In the genomic region with DNA sequence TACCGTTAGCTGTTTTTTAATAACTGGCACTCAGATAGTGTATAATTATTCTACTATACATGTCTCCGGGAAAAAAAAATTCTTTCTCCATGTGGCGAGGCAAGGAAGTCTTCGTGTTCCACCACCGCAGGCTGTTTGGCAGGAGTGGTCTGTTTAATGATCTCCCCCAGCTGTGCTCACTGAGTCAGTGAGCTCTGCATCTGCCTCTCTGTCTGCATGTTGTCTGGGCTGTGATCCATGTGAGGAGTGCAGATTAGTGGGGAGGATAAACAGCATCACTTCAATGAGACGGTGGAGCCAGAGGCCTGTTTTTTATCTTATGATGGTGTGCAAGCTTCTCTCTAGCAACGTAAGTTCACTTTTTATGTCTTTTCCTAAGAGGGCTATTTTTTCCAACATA, we compare ENCODE assay signal across 8 cellular contexts.
DNase-seq lines count a peak whose midpoint lies in the region; ATAC-seq and TF ChIP-seq lines count a peak whose summit lies in the region.

No MANE protein-coding gene starts in this region.

- TF ChIP-seq CTCF in adrenal gland (IDR thresholded peaks at IDR 0.05), result no peak
- TF ChIP-seq CTCF in right atrium auricular region (IDR thresholded peaks at IDR 0.05), result no peak

- H3K27me3 ChIP-seq in adrenal gland (no peaks in the 10 kb centered on the region), right atrium auricular region (no peaks in the 10 kb centered on the region)

- H3K27ac ChIP-seq in adrenal gland, result peak overlapping the region in 1 of 5 donors; percentile 55
- H3K27ac ChIP-seq in right atrium auricular region, result peak overlapping the region; percentile 39 to 58

- H3K4me3 ChIP-seq in adrenal gland (no peak overlapping the region), right atrium auricular region (no peak overlapping the region)

- peak; percentile 89 for ATAC-seq in sciatic nerve
- ATAC-seq in stimulated activated naive CD8-positive, alpha-beta T cell treated with anti-CD3 and anti-CD28 coated beads, Interleukin-15, Interleukin-2, amounts not matched to agents 100 U/mL and 50 U/mL, for 24 hours, result no peak
- no peak for ATAC-seq in GM18505 (IDR thresholded peaks at IDR 0.05; ENCODE audit: unreplicated experiment)

- DNase-seq in GM04504 (ENCODE audit: low read depth), result peak; percentile 98
- DNase-seq in adrenal gland, result peak; percentile 21 to 84 (median 40)
- DNase-seq in right atrium auricular region (ENCODE audit: low spot score), result peak; percentile 79
- DNase-seq in sciatic nerve (ENCODE audit: low spot score), result peak; percentile 67
- no peak for DNase-seq in UCSD-AML1 (lab: John Stamatoyannopoulos, UW; ENCODE audit: unreplicated experiment)
- no peak for DNase-seq in stimulated activated naive CD8-positive, alpha-beta T cell treated with anti-CD3 and anti-CD28 coated beads, Interleukin-15, Interleukin-2, amounts not matched to agents 100 U/mL and 50 U/mL, for 24 hours
- no peak for DNase-seq in activated gamma-delta T cell treated with Interleukin-2 at 50 U/mL for 16 hours

- no peaks in the 10 kb centered on the region for H3K9me3 ChIP-seq in adrenal gland (replicated peaks in 1 of 3)
- H3K9me3 ChIP-seq in right atrium auricular region, result no peaks in the 10 kb centered on the region

- WGBS in adrenal gland, 4 donors, result 75 to 85% (median 79%) methylated on average over 7 of the region's 7 CpGs

- TF ChIP-seq POLR2A in adrenal gland (IDR thresholded peaks at IDR 0.05) (no peak), GM18505 (IDR thresholded peaks at IDR 0.05; ENCODE audit: borderline replicate concordance, extremely low read depth, insufficient read depth, insufficient read length) (no peak)

- intact Hi-C loops in adrenal gland (cut with DNase I), result no loop called here
- intact Hi-C loops in sciatic nerve (cut with DNase I), result no loop called here

- H3K4me1 ChIP-seq in adrenal gland (replicated peaks in 1 of 2), result peaks cover 0 to 20% of the 10 kb centered on the region in 2 donors
- H3K4me1 ChIP-seq in right atrium auricular region, result peaks cover 0 to 42% of the 10 kb centered on the region in 2 donors

- no peaks in the 10 kb centered on the region for H3K36me3 ChIP-seq in adrenal gland (replicated peaks in 1 of 2)
- peaks cover 10% of the 10 kb centered on the region for H3K36me3 ChIP-seq in right atrium auricular region

Comparison
In these comparisons a context has a peak if more than half of its experiments do, and no peak if none do; other contexts are left out.
1. DNase-seq: peak in GM04504 (single experiment), adrenal gland (7 of 7), right atrium auricular region (single experiment) and sciatic nerve (single experiment); none in UCSD-AML1 (single experiment), stimulated activated naive CD8-positive, alpha-beta T cell treated with anti-CD3 and anti-CD28 coated beads, Interleukin-15, Interleukin-2, amounts not matched to agents 100 U/mL and 50 U/mL, for 24 hours (single experiment) and activated gamma-delta T cell treated with Interleukin-2 at 50 U/mL for 16 hours (single experiment).